In genomic region chr10:73650537-73651331, GRCh38 we compare ENCODE assay signal across 11 cellular contexts. TPM values are rescaled to one million over a fixed set of nuclear protein-coding genes. Genes with fewer than 3 reads are reported as not detected.
DNase-seq lines count a peak whose midpoint lies in the region; ATAC-seq, FAIRE-seq and TF ChIP-seq lines count a peak whose summit lies in the region.
"Had no signal": no experiment of that assay in that cellular context is flagged by ENCODE, and none has a peak within 500 bp of the region (broad histone marks: within the 10 kb centered on the region; RNA-seq: fewer than 3 reads in every experiment).

No MANE protein-coding gene starts in this region.

- H3K4me1 ChIP-seq in left ventricle myocardium inferior, result peaks cover 61% of the 10 kb centered on the region

- no peaks in the 10 kb centered on the region for H3K27me3 ChIP-seq in left ventricle myocardium inferior (ENCODE audit: low read depth)
- H3K27me3 ChIP-seq: body of pancreas had no signal

- H3K4me3 ChIP-seq in AG09309 (ENCODE audit: control insufficient read depth, low read depth, low read length) (no peak overlapping the region), left ventricle myocardium inferior (peak overlapping the region; percentile 76)
- H3K4me3 ChIP-seq: body of pancreas had no signal

- intact Hi-C loops in left ventricle myocardium inferior (cut with micrococcal nuclease), result no loop called here

- H3K27ac ChIP-seq in left ventricle myocardium inferior (replicated peaks), result peak overlapping the region; percentile 94
- H3K27ac ChIP-seq: body of pancreas had no signal

- H3K9me3 ChIP-seq in left ventricle myocardium inferior (replicated peaks), result no peaks in the 10 kb centered on the region
- H3K9me3 ChIP-seq: body of pancreas had no signal

- peak; percentile 50 for ATAC-seq in GM19351 (IDR thresholded peaks at IDR 0.05; ENCODE audit: unreplicated experiment)
- ATAC-seq in SK-N-SH treated with all-trans-retinoic acid at 6 μM for 48 hours, result no peak
- ATAC-seq: body of pancreas had no signal

- no peak for TF ChIP-seq POLR2A in erythroblast (IDR thresholded peaks at IDR 0.05; ENCODE audit: low read length)

- no peak for FAIRE-seq in RCC 7860 (lab: Jason Lieb, UNC)
- FAIRE-seq: D721Med had no signal

- DNase-seq in AG09309 (ENCODE audit: low read depth) (peak; percentile 13), RCC 7860 (ENCODE audit: low spot score) (peak; percentile 15), left ventricle myocardium inferior (peak; percentile 77), GM19240 (ENCODE audit: insufficient read length, low spot score) (no peak), erythroblast (lab: John Stamatoyannopoulos, UW) (no peak)
- DNase-seq in effector CD8-positive, alpha-beta T cell (lab: John Stamatoyannopoulos, UW), result no peak

- no peak for TF ChIP-seq CTCF in AG09309 (IDR thresholded peaks at IDR 0.05; ENCODE audit: control insufficient read depth, insufficient read depth, low read depth, low read length, missing control alignments)
- TF ChIP-seq CTCF in left ventricle myocardium inferior (IDR thresholded peaks at IDR 0.05; ENCODE audit: borderline replicate concordance), result no peak

- peaks cover 9% of the 10 kb centered on the region for H3K36me3 ChIP-seq in left ventricle myocardium inferior

TF ChIP-seq in SK-N-SH treated with all-trans-retinoic acid at 6 μM for 48 hours, 23 proteins besides CTCF, POLR2A, EP300 and RAD21:
- TF ChIP-seq BACH2 (CRISPR knock-in tag; IDR thresholded peaks at IDR 0.05; ENCODE audit: borderline replicate concordance) (no peak), RARB (CRISPR knock-in tag; IDR thresholded peaks at IDR 0.05) (no peak), GLIS3 (CRISPR knock-in tag; IDR thresholded peaks at IDR 0.05) (no peak), ZFP3 (CRISPR knock-in tag; IDR thresholded peaks at IDR 0.05) (no peak), SNAI2 (CRISPR knock-in tag; IDR thresholded peaks at IDR 0.05) (no peak), PPARA (CRISPR knock-in tag; IDR thresholded peaks at IDR 0.05; ENCODE audit: borderline replicate concordance) (no peak), ISL1 (CRISPR knock-in tag; IDR thresholded peaks at IDR 0.05) (no peak), ZNF565 (CRISPR knock-in tag; conservative IDR thresholded peaks at IDR 0.05; ENCODE audit: low read depth) (no peak), CSRNP3 (CRISPR knock-in tag; IDR thresholded peaks at IDR 0.05) (no peak), PATZ1 (CRISPR knock-in tag; IDR thresholded peaks at IDR 0.05; ENCODE audit: borderline replicate concordance) (no peak), TCF4 (CRISPR knock-in tag; IDR thresholded peaks at IDR 0.05; ENCODE audit: borderline replicate concordance) (no peak), OSR1 (CRISPR knock-in tag; IDR thresholded peaks at IDR 0.05) (no peak), TOX (CRISPR knock-in tag; IDR thresholded peaks at IDR 0.05; ENCODE audit: borderline replicate concordance) (no peak), CREB5 (CRISPR knock-in tag; IDR thresholded peaks at IDR 0.05; ENCODE audit: low read depth) (no peak), ZNF70 (CRISPR knock-in tag; IDR thresholded peaks at IDR 0.05) (no peak), ZNF8 (CRISPR knock-in tag; IDR thresholded peaks at IDR 0.05) (no peak), CSDC2 (CRISPR knock-in tag; IDR thresholded peaks at IDR 0.05) (no peak)
TF ChIP-seq in SK-N-SH treated with all-trans-retinoic acid at 6 μM for 48 hours: peak in this region for 0.

RNA-seq across cellular contexts. Expression of gene SYNPO2L, which starts 5.1 kb away (rescaled TPM):
- total RNA-seq in left ventricle myocardium inferior, result 290 TPM
- total RNA-seq: body of pancreas, kidney epithelial cell had no signal

RNA-seq across cellular contexts. Expression of gene MYOZ1, which starts 9.5 kb away (rescaled TPM):
- total RNA-seq in left ventricle myocardium inferior, result 4.8 TPM
- total RNA-seq: body of pancreas had no signal

RNA-seq across cellular contexts. Expression of gene AGAP5, which starts 47.2 kb away (rescaled TPM):
- total RNA-seq in left ventricle myocardium inferior, result 3.3 TPM

RNA-seq across cellular contexts. Expression of gene USP54, which starts 59.6 kb away (rescaled TPM):
- 19.6 TPM for total RNA-seq in left ventricle myocardium inferior

Comparison
In these comparisons a context has a peak if more than half of its experiments do, and no peak if none do; other contexts are left out.
1. DNase-seq: peak in AG09309 (single experiment), RCC 7860 (single experiment) and left ventricle myocardium inferior (single experiment); none in GM19240 (single experiment), effector CD8-positive, alpha-beta T cell (single experiment) and erythroblast (0 of 2).